11 cellular contexts compared by ENCODE assay signal in genomic region chr18:11147962-11148654, GRCh38. TPM values are rescaled to one million over a fixed set of nuclear protein-coding genes. Genes with fewer than 3 reads are reported as not detected.
A peak's percentile ranks its signal among the peaks of the same experiment; 100 is the strongest.
DNase-seq lines count a peak whose midpoint lies in the region; ATAC-seq and TF ChIP-seq lines count a peak whose summit lies in the region.
"Had no signal": no experiment of that assay in that cellular context is flagged by ENCODE, and none has a peak within 500 bp of the region (broad histone marks: within the 10 kb centered on the region; RNA-seq: fewer than 3 reads in every experiment).

No MANE protein-coding gene starts in this region.

- no peak overlapping the region for H2BK15ac ChIP-seq in H9 (ENCODE audit: low read depth, low read length)

- peak overlapping the region in 1 of 3 experiments; percentile 78; a peak in 1 of 7 replicates for H3K27ac Mint-ChIP-seq in H9
- H3K27ac Mint-ChIP-seq in chondrocyte (ENCODE audit: unreplicated experiment): peak overlapping the region; percentile 58

- H3K56ac ChIP-seq in H9 (ENCODE audit: insufficient read length, low read depth, low read length): no peak overlapping the region

- no peak overlapping the region for H2AFZ ChIP-seq in H9 (ENCODE audit: low read length)

- no peak overlapping the region for H2BK5ac ChIP-seq in H9 (ENCODE audit: insufficient read length, low read length)

- H4K20me1 ChIP-seq in H9 (ENCODE audit: control insufficient read depth, insufficient read depth, insufficient read length): no peaks in the 10 kb centered on the region

- no peak overlapping the region for H3K4ac ChIP-seq in H9 (ENCODE audit: low read depth, low read length)

- no peak for TF ChIP-seq CTCF in H9 (conservative IDR thresholded peaks at IDR 0.05)
- no peak for TF ChIP-seq CTCF in chondrocyte (IDR thresholded peaks at IDR 0.05)
- no peak for TF ChIP-seq CTCF in lower lobe of right lung (IDR thresholded peaks at IDR 0.05)

- no peak overlapping the region for H4K8ac ChIP-seq in H9 (replicated peaks; ENCODE audit: insufficient read length, low read depth, low read length)

- H3K23ac ChIP-seq in H9 (ENCODE audit: insufficient read length, low read depth, low read length): no peak overlapping the region

- peak overlapping the region; percentile 52 for H3K4me3 ChIP-seq in lower lobe of right lung

- peak overlapping the region; percentile 94 for H3K4me2 ChIP-seq in H9 (ENCODE audit: insufficient read depth, insufficient read length, low read length)

- peaks cover 41 to 47% of the 10 kb centered on the region in 2 experiments for H3K4me1 Mint-ChIP-seq in H9
- peaks cover 59% of the 10 kb centered on the region for H3K4me1 Mint-ChIP-seq in chondrocyte (ENCODE audit: low read depth)

- H3K27me3 ChIP-seq in H9 (ENCODE audit: insufficient read depth, low read length) (peaks cover 15% of the 10 kb centered on the region; the same call in 1 of the 2 replicates), lower lobe of right lung (ENCODE audit: low read depth) (peaks cover 56% of the 10 kb centered on the region)

- H3K36me3 ChIP-seq in lower lobe of right lung: no peaks in the 10 kb centered on the region

- no peak overlapping the region for H2AK5ac ChIP-seq in H9 (ENCODE audit: insufficient read length, low read length)

- H2BK20ac ChIP-seq in H9 (ENCODE audit: low read depth, low read length, poor library complexity, severe bottlenecking): no peak overlapping the region

- no peak overlapping the region for H3T11ph ChIP-seq in H9 (ENCODE audit: low read length)

- H3K9me3 ChIP-seq in H9 (ENCODE audit: control insufficient read depth, low read depth, low read length): no peaks in the 10 kb centered on the region
- no peaks in the 10 kb centered on the region for H3K9me3 ChIP-seq in lower lobe of right lung

- H3K27me3 Mint-ChIP-seq in H9 (ENCODE audit: low read depth) (peaks cover 49% of the 10 kb centered on the region), chondrocyte (ENCODE audit: low read depth) (no peaks in the 10 kb centered on the region)

- ATAC-seq in lower lobe of right lung (no peak), GM21423 (IDR thresholded peaks at IDR 0.05; ENCODE audit: unreplicated experiment) (no peak), GM18519 (IDR thresholded peaks at IDR 0.05; ENCODE audit: low FRiP score, unreplicated experiment) (no peak)

- no peaks in the 10 kb centered on the region; a peak in 2 of 5 replicates for H3K9me3 Mint-ChIP-seq in H9
- no peaks in the 10 kb centered on the region for H3K9me3 Mint-ChIP-seq in chondrocyte (ENCODE audit: low read depth)

- no peaks in the 10 kb centered on the region for H3K79me1 ChIP-seq in H9 (ENCODE audit: insufficient read depth, low read depth, low read length, poor library complexity, severe bottlenecking)

- H4K5ac ChIP-seq in H9 (ENCODE audit: insufficient read length, low read depth, low read length): no peak overlapping the region

- H3K4me1 ChIP-seq in H9 (ENCODE audit: insufficient read depth, low read length): peaks cover 16% of the 10 kb centered on the region; the same call in 1 of the 2 replicates
- peaks cover 15% of the 10 kb centered on the region for H3K4me1 ChIP-seq in lower lobe of right lung

- H3K4me3 Mint-ChIP-seq in H9 (peak overlapping the region; percentile 64 to 81), chondrocyte (ENCODE audit: unreplicated experiment) (peak overlapping the region; percentile 78)

- H3K23me2 ChIP-seq in H9 (ENCODE audit: insufficient read length, low read depth, low read length, poor library complexity, severe bottlenecking): peaks cover 18% of the 10 kb centered on the region

- peak overlapping the region; percentile 31 for H3K14ac ChIP-seq in H9 (ENCODE audit: insufficient read depth, low read length)

- H3K18ac ChIP-seq in H9 (ENCODE audit: insufficient read length, low read depth, low read length): no peak overlapping the region

- H3K27ac ChIP-seq in H9 (ENCODE audit: insufficient read length, low read depth, low read length) (no peak overlapping the region), lower lobe of right lung (peak overlapping the region; percentile 49), substantia nigra (ENCODE audit: low read depth, low read length, poor library complexity, severe bottlenecking) (peak overlapping the region; percentile 82)

- peak; percentile 35 for DNase-seq in H9
- DNase-seq in chondrocyte (ENCODE audit: low spot score): no peak
- no peak for DNase-seq in lower lobe of right lung
- peak in 6 of 49 donors; percentile 11 to 42 (median 20) for DNase-seq in substantia nigra (lab: John Stamatoyannopoulos, UW)
- no peak for DNase-seq in D341Med (ENCODE audit: low spot score)
- no peak for DNase-seq in NCI-H345 (lab: John Stamatoyannopoulos, UW)
- DNase-seq: midbrain, NCI-H2081 treated with DMSO at 0.1 percent for 48 hours, SIG-M5 had no signal

- no peak overlapping the region for H2BK12ac ChIP-seq in H9 (ENCODE audit: insufficient read length, low read depth, low read length)

- peaks cover 0 to 5% (median 0%) of the 10 kb centered on the region in 3 experiments; a peak in 3 of 7 replicates for H3K36me3 Mint-ChIP-seq in H9 (ENCODE audit: insufficient read depth in 1 of 3, low read depth in 3 of 3)
- H3K36me3 Mint-ChIP-seq in chondrocyte (ENCODE audit: low read depth): peaks cover 2% of the 10 kb centered on the region

- H4K91ac ChIP-seq in H9 (ENCODE audit: insufficient read length, low read depth, low read length): no peak overlapping the region

- intact Hi-C loops in lower lobe of right lung (cut with DNase I): no loop called here

- no CpG with 5 or more reads among the region's 38 CpGs for WGBS in H9 (ENCODE audit: extremely low coverage, insufficient read length, low lambda C conversion rate)

- no peak overlapping the region for H2BK120ac ChIP-seq in H9 (ENCODE audit: low read depth, low read length, poor library complexity, severe bottlenecking)

- no peak overlapping the region for H3K9ac ChIP-seq in H9 (ENCODE audit: extremely low read depth, insufficient read length, low read length)

- H3K79me2 ChIP-seq in H9 (ENCODE audit: insufficient read depth, low read length): peaks cover 3% of the 10 kb centered on the region; the same call in 1 of the 2 replicates

RNA-seq across cellular contexts. Expression of gene PIEZO2, which starts 1.3 kb away (rescaled TPM):
- total RNA-seq in H9 (2021): 3.9 and 5.9 TPM in 2 replicates
- 115 to 147 TPM (median 142 TPM) in 3 replicates for total RNA-seq in chondrocyte
- 11.1 TPM for total RNA-seq in lower lobe of right lung
